24 cellular contexts compared by ENCODE assay signal in genomic region chr2:178733975-178734374, GRCh38.
DNase-seq lines count a peak whose midpoint lies in the region; ATAC-seq, FAIRE-seq and TF ChIP-seq lines count a peak whose summit lies in the region.
"Had no signal": no experiment of that assay in that cellular context is flagged by ENCODE, and none has a peak within 500 bp of the region (broad histone marks: within the 10 kb centered on the region; RNA-seq: fewer than 3 reads in every experiment).

No MANE protein-coding gene starts in this region.

- H3K4me3 ChIP-seq in cardiac muscle cell (no peak overlapping the region), body of pancreas (no peak overlapping the region), pancreas (no peak overlapping the region), psoas muscle (peak overlapping the region; percentile 17)
- H3K4me3 ChIP-seq: BLaER1 had no signal

- FAIRE-seq in pancreas (lab: Jason Lieb, UNC), result no peak
- FAIRE-seq: A204.1, D721Med, G401.6, GM12891 had no signal

- H3K27me3 Mint-ChIP-seq in Calu3 (ENCODE audit: unreplicated experiment), result peaks cover 88% of the 10 kb centered on the region
- H3K27me3 Mint-ChIP-seq: CD4-positive, alpha-beta memory T cell; CD4-positive, CD25-positive, alpha-beta regulatory T cell; CD8-positive, alpha-beta memory T cell had no signal

- no peak overlapping the region for H3K4me3 Mint-ChIP-seq in Calu3 (ENCODE audit: low read depth, unreplicated experiment)
- H3K4me3 Mint-ChIP-seq: CD14-positive monocyte; CD4-positive, alpha-beta memory T cell; CD4-positive, CD25-positive, alpha-beta regulatory T cell; CD8-positive, alpha-beta memory T cell had no signal

- H3K9me3 ChIP-seq in cardiac muscle cell (ENCODE audit: low read depth) (no peaks in the 10 kb centered on the region), body of pancreas (no peaks in the 10 kb centered on the region), pancreas (no peaks in the 10 kb centered on the region), psoas muscle (no peaks in the 10 kb centered on the region)
- H3K9me3 ChIP-seq: BE2C, BLaER1 had no signal

- H3K27me3 ChIP-seq in cardiac muscle cell (no peaks in the 10 kb centered on the region), body of pancreas (no peaks in the 10 kb centered on the region), pancreas (no peaks in the 10 kb centered on the region), psoas muscle (ENCODE audit: insufficient read depth in 3 of 3, low read length in 2 of 3) (no peaks in the 10 kb centered on the region)
- H3K27me3 ChIP-seq: BE2C, BLaER1 had no signal

- no peak overlapping the region for H3K27ac Mint-ChIP-seq in Calu3 (ENCODE audit: unreplicated experiment)
- H3K27ac Mint-ChIP-seq: CD14-positive monocyte; CD4-positive, alpha-beta memory T cell; CD4-positive, CD25-positive, alpha-beta regulatory T cell; CD8-positive, alpha-beta memory T cell had no signal

- TF ChIP-seq POLR2A in body of pancreas (IDR thresholded peaks at IDR 0.05), result no peak

- 43 to 53% methylated on average over 2 of the region's 2 CpGs for WGBS in body of pancreas, 2 donors
- WGBS in pancreas, 2 donors, result 32 to 51% methylated on average over 2 of the region's 2 CpGs
- WGBS in psoas muscle, 3 donors, result 58 to 80% (median 64%) methylated on average over 2 of the region's 2 CpGs

- H3K4me1 Mint-ChIP-seq in Calu3 (ENCODE audit: low read depth, unreplicated experiment), result no peaks in the 10 kb centered on the region
- H3K4me1 Mint-ChIP-seq: CD14-positive monocyte; CD4-positive, alpha-beta memory T cell; CD8-positive, alpha-beta memory T cell had no signal

- intact Hi-C loops in left ventricle myocardium superior (cut with micrococcal nuclease) (no loop called here), body of pancreas (cut with DNase I) (no loop called here), pancreas (cut with DNase I) (no loop called here), psoas muscle (cut with DNase I) (no loop called here), Calu3 (cut with micrococcal nuclease; ENCODE audit: unreplicated experiment) (no loop called here)

- BruUV-seq in Calu3 (replicated peaks; lab: Mats Ljungman, UMichigan), result no TSS peak

- peaks cover 94% of the 10 kb centered on the region for H3K36me3 ChIP-seq in cardiac muscle cell
- peaks cover 0 to 2% of the 10 kb centered on the region in 2 donors for H3K36me3 ChIP-seq in body of pancreas (replicated peaks in 1 of 2; ENCODE audit: insufficient read depth in 1 of 2, low read depth in 2 of 2)
- no peaks in the 10 kb centered on the region for H3K36me3 ChIP-seq in pancreas
- peaks cover 15 to 100% of the 10 kb centered on the region in 2 donors for H3K36me3 ChIP-seq in psoas muscle (ENCODE audit: insufficient read depth in 1 of 2, low read depth in 1 of 2)
- H3K36me3 ChIP-seq: BE2C, BLaER1 had no signal

- no peak for TF ChIP-seq CTCF in cardiac muscle cell (IDR thresholded peaks at IDR 0.05; ENCODE audit: low read depth, low read length)
- TF ChIP-seq CTCF in body of pancreas (IDR thresholded peaks at IDR 0.05), result no peak
- no peak for TF ChIP-seq CTCF in pancreas (IDR thresholded peaks at IDR 0.05)
- TF ChIP-seq CTCF in psoas muscle (IDR thresholded peaks at IDR 0.05), result no peak
- no peak for TF ChIP-seq CTCF in Calu3 (IDR thresholded peaks at IDR 0.05; ENCODE audit: unreplicated experiment)

- H3K4me1 ChIP-seq in cardiac muscle cell (ENCODE audit: low read depth) (peaks cover 28% of the 10 kb centered on the region), body of pancreas (peaks cover 19% of the 10 kb centered on the region), pancreas (no peaks in the 10 kb centered on the region), psoas muscle (peaks cover 79% of the 10 kb centered on the region)
- H3K4me1 ChIP-seq: BE2C, BLaER1 had no signal

- no peak for ATAC-seq in left ventricle myocardium superior
- ATAC-seq in body of pancreas, result peak; percentile 77
- peak; percentile 32 to 84 (median 80) for ATAC-seq in pancreas
- no peak for ATAC-seq in psoas muscle
- no peak for ATAC-seq in GM21423 (IDR thresholded peaks at IDR 0.05; ENCODE audit: unreplicated experiment)

- DNase-seq in cardiac muscle cell (ENCODE audit: low read depth in 1 of 2, low spot score in 1 of 2) (no peak), left ventricle myocardium superior (no peak), body of pancreas (no peak), pancreas (no peak), psoas muscle (no peak), NCI-H2196 (lab: John Stamatoyannopoulos, UW; ENCODE audit: unreplicated experiment) (no peak), Calu3 (no peak)
- DNase-seq: 8988T; ACHN; BE2C; C1 segment of cervical spinal cord; CD4-positive, alpha-beta memory T cell; CD4-positive, CD25-positive, alpha-beta regulatory T cell; CD8-positive, alpha-beta memory T cell; COR-L47; DMS79 treated with DMSO at 0.1 percent for 48 hours; GF-D8 had no signal

- no peaks in the 10 kb centered on the region for H3K36me3 Mint-ChIP-seq in Calu3 (ENCODE audit: insufficient read depth, unreplicated experiment)
- H3K36me3 Mint-ChIP-seq: CD14-positive monocyte had no signal

- no peaks in the 10 kb centered on the region for H3K9me3 Mint-ChIP-seq in Calu3 (ENCODE audit: low read depth, unreplicated experiment)
- H3K9me3 Mint-ChIP-seq: CD4-positive, CD25-positive, alpha-beta regulatory T cell had no signal

- H3K27ac ChIP-seq in cardiac muscle cell, result peak overlapping the region; percentile 74
- H3K27ac ChIP-seq in body of pancreas, result peak overlapping the region in 2 of 4 donors; percentile 31 to 37
- H3K27ac ChIP-seq in pancreas, result no peak overlapping the region
- peak overlapping the region; percentile 69 for H3K27ac ChIP-seq in psoas muscle
- H3K27ac ChIP-seq: BLaER1 had no signal

- CTCF ChIA-PET in Calu3 (lab: Charles Lee), result no interaction called here

Comparison
In these comparisons a context has a peak if more than half of its experiments do, and no peak if none do; other contexts are left out.
1. H3K27ac ChIP-seq: peak in cardiac muscle cell (single experiment) and psoas muscle (single experiment); none in pancreas (0 of 4).
2. ATAC-seq: peak in body of pancreas (single experiment) and pancreas (4 of 4); none in left ventricle myocardium superior (single experiment), psoas muscle (0 of 4) and GM21423 (single experiment).